Comparison of ENCODE assay signal across 8 cellular contexts in the genomic region with DNA sequence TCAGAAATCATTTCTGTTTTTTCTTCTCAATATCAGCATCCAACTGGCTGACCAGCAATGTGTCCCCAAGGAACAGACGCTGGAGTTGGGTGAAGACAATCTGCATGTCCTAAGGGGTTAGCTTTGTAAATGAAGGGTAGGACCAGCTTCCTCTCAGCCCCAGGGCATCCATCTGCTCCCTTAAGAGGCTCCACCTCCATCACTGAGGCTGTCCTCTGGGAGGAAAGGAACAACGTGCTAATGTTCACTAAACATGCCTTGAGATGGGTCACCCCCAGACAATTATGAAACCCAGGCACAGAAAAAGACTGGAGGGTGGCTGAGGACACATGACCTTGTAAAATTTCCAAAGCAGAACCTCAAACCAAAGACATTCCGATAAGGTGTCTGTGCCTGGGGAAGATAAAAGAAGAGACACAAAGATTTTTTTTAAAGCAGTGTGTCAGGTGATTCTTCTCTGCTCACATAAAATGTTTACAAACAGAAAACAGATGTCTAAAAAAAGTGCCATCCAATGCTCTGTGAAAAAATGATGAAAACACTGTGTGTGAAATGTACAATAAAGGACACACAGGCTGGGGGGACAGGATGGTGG. TPM values are rescaled to one million over a fixed set of nuclear protein-coding genes. Genes with fewer than 3 reads are reported as not detected.
DNase-seq lines count a peak whose midpoint lies in the region; ATAC-seq and TF ChIP-seq lines count a peak whose summit lies in the region.

No MANE protein-coding gene starts in this region.

- peaks cover 51% of the 10 kb centered on the region for H3K36me3 Mint-ChIP-seq in activated naive CD4-positive, alpha-beta T cell treated with anti-CD3 and anti-CD28 coated beads, Interleukin-2, amount 10 ng/mL, durations not matched to agents 7 days and 5 days
- H3K36me3 Mint-ChIP-seq in activated naive CD4-positive, alpha-beta T cell treated with anti-CD3 and anti-CD28 coated beads, Interleukin-2, amount 50 U/mL, for 72 hours: peaks cover 39 to 42% of the 10 kb centered on the region in 2 donors

- peaks cover 18 to 31% (median 24%) of the 10 kb centered on the region in 4 donors for H3K4me1 ChIP-seq in upper lobe of left lung

- no peaks in the 10 kb centered on the region for H3K27me3 ChIP-seq in upper lobe of left lung

- peaks cover 45% of the 10 kb centered on the region for H3K4me1 Mint-ChIP-seq in activated naive CD4-positive, alpha-beta T cell treated with anti-CD3 and anti-CD28 coated beads, Interleukin-2, amount 10 ng/mL, durations not matched to agents 7 days and 5 days

- peak overlapping the region; percentile 81 for H3K4me3 Mint-ChIP-seq in activated naive CD4-positive, alpha-beta T cell treated with anti-CD3 and anti-CD28 coated beads, Interleukin-2, amount 10 ng/mL, durations not matched to agents 7 days and 5 days

- TF ChIP-seq POLR2A in upper lobe of left lung (IDR thresholded peaks at IDR 0.05): no peak

- no peaks in the 10 kb centered on the region for H3K9me3 ChIP-seq in upper lobe of left lung

- H3K36me3 ChIP-seq in upper lobe of left lung: peaks cover 0 to 5% (median 4%) of the 10 kb centered on the region in 4 donors

- H3K27ac Mint-ChIP-seq in activated naive CD4-positive, alpha-beta T cell treated with anti-CD3 and anti-CD28 coated beads, Interleukin-2, amount 10 ng/mL, durations not matched to agents 7 days and 5 days: peak overlapping the region; percentile 88
- H3K27ac Mint-ChIP-seq in activated naive CD4-positive, alpha-beta T cell treated with anti-CD3 and anti-CD28 coated beads, Interleukin-2, amount 50 U/mL, for 72 hours: peak overlapping the region; percentile 44 to 95

- peak overlapping the region in 2 of 4 donors; percentile 94 to 97 for H3K27ac ChIP-seq in upper lobe of left lung

- CTCF ChIA-PET in activated naive CD4-positive, alpha-beta T cell treated with anti-CD3 and anti-CD28 coated beads, Interleukin-2, amount 10 ng/mL, durations not matched to agents 7 days and 5 days (lab: Charles Lee): no interaction called here

- H3K27me3 Mint-ChIP-seq in activated naive CD4-positive, alpha-beta T cell treated with anti-CD3 and anti-CD28 coated beads, Interleukin-2, amount 10 ng/mL, durations not matched to agents 7 days and 5 days: no peaks in the 10 kb centered on the region

- TF ChIP-seq EP300 in upper lobe of left lung (IDR thresholded peaks at IDR 0.05): no peak

- no peak for ATAC-seq in activated naive CD4-positive, alpha-beta T cell treated with anti-CD3 and anti-CD28 coated beads, Interleukin-2, amount 50 U/mL, for 72 hours
- no peak for ATAC-seq in upper lobe of left lung (ENCODE audit: low FRiP score in 2 of 2)
- no peak for ATAC-seq in GM19328 (IDR thresholded peaks at IDR 0.05; ENCODE audit: unreplicated experiment)

- DNase-seq in activated naive CD4-positive, alpha-beta T cell treated with anti-CD3 and anti-CD28 coated beads, Interleukin-2, amount 10 ng/mL, durations not matched to agents 7 days and 5 days: no peak
- DNase-seq in activated naive CD4-positive, alpha-beta T cell treated with Interleukin-2 at 50 U/mL for 16 hours: no peak
- DNase-seq in activated naive CD4-positive, alpha-beta T cell treated with anti-CD3 and anti-CD28 coated beads, Interleukin-2, amount 50 U/mL, for 72 hours (ENCODE audit: low spot score in 2 of 2): no peak
- peak; percentile 38 for DNase-seq in kidney tubule cell (ENCODE audit: low spot score)
- DNase-seq in upper lobe of left lung: no peak
- DNase-seq in NCI-H345 (lab: John Stamatoyannopoulos, UW): no peak
- DNase-seq in stimulated activated CD4-positive, alpha-beta T cell treated with anti-CD3 and anti-CD28 coated beads, Interleukin-4, amount 100 ng/mL, for 24 hours: no peak

- no peak for TF ChIP-seq CTCF in upper lobe of left lung (IDR thresholded peaks at IDR 0.05)

- peaks cover 25% of the 10 kb centered on the region for H3K9me3 Mint-ChIP-seq in activated naive CD4-positive, alpha-beta T cell treated with anti-CD3 and anti-CD28 coated beads, Interleukin-2, amount 10 ng/mL, durations not matched to agents 7 days and 5 days
- H3K9me3 Mint-ChIP-seq in activated naive CD4-positive, alpha-beta T cell treated with anti-CD3 and anti-CD28 coated beads, Interleukin-2, amount 50 U/mL, for 72 hours: peaks cover 0 to 10% of the 10 kb centered on the region in 2 donors

- H3K4me3 ChIP-seq in upper lobe of left lung: peak overlapping the region in 3 of 4 donors; percentile 80 to 97 (median 92)

- WGBS in upper lobe of left lung, 2 donors: 51 to 56% methylated on average over 3 of the region's 3 CpGs

RNA-seq across cellular contexts. Expression of a gene that starts 37.6 kb away (rescaled TPM):
- 10 to 100 TPM; 11.0 to 13.2 TPM for total RNA-seq in activated naive CD4-positive, alpha-beta T cell treated with anti-CD3 and anti-CD28 coated beads, Interleukin-2, amount 50 U/mL, for 72 hours
- total RNA-seq in upper lobe of left lung: 10 to 100 TPM in 5 of 6 donors, 1 to 10 TPM in 1; 8.7 to 34.6 (median 27.6) TPM

RNA-seq across cellular contexts. Expression of a gene that starts 46.5 kb away (rescaled TPM):
- not detected for total RNA-seq in activated naive CD4-positive, alpha-beta T cell treated with anti-CD3 and anti-CD28 coated beads, Interleukin-2, amount 50 U/mL, for 72 hours
- not detected for total RNA-seq in upper lobe of left lung
